ENCODE assay signal across 16 cellular contexts in genomic region chr7:14905764-14906163, GRCh38. TPM values are rescaled to one million over a fixed set of nuclear protein-coding genes. Genes with fewer than 3 reads are reported as not detected.
DNase-seq lines count a peak whose midpoint lies in the region; ATAC-seq, FAIRE-seq and TF ChIP-seq lines count a peak whose summit lies in the region.
"Had no signal": no experiment of that assay in that cellular context is flagged by ENCODE, and none has a peak within 500 bp of the region (broad histone marks: within the 10 kb centered on the region; RNA-seq: fewer than 3 reads in every experiment).

No MANE protein-coding gene starts in this region.

- no peak for FAIRE-seq in endothelial cell of umbilical vein (lab: Jason Lieb, UNC)
- FAIRE-seq: GM12878, GM18507 had no signal

- H3F3A ChIP-seq in SK-N-SH (replicated peaks; ENCODE audit: insufficient read depth), result no peaks in the 10 kb centered on the region

- dilution Hi-C loops in endothelial cell of umbilical vein (cut with MboI; ENCODE audit: extremely low pct_ligation_motif_present, low sequenced_read_pairs), result no loop called here

- H3K4me1 ChIP-seq in SK-N-SH (ENCODE audit: control insufficient read depth in 1 of 2, insufficient read depth in 2 of 2, low read depth in 1 of 2, low read length in 1 of 2), result peaks cover 0 to 24% of the 10 kb centered on the region in 2 experiments; a peak in 2 of 4 replicates
- peaks cover 4% of the 10 kb centered on the region for H3K4me1 ChIP-seq in endothelial cell of umbilical vein (ENCODE audit: control insufficient read depth, extremely low read depth, insufficient read depth, low read length)

- no peaks in the 10 kb centered on the region for H3K9me2 ChIP-seq in SK-N-SH

- H2AFZ ChIP-seq in SK-N-SH (ENCODE audit: low read depth) (peak overlapping the region; percentile 24; the same call in 1 of the 2 replicates), endothelial cell of umbilical vein (ENCODE audit: low read depth, low read length) (no peak overlapping the region)

- H3K79me2 ChIP-seq in SK-N-SH (ENCODE audit: insufficient read depth) (0 out of 2 replicates have a peak, but pooled peaks cover 3% of the 10 kb centered on the region), endothelial cell of umbilical vein (ENCODE audit: control insufficient read depth, insufficient read depth, low read length) (no peaks in the 10 kb centered on the region)

- no peak; a peak in 1 of 4 replicates for TF ChIP-seq EP300 in SK-N-SH (IDR thresholded peaks at IDR 0.05; ENCODE audit: borderline replicate concordance in 1 of 2, low read depth in 1 of 2, low read length in 1 of 2)

- DNase-seq in SK-N-SH (no peak), NCI-H345 (lab: John Stamatoyannopoulos, UW) (peak; percentile 56), endothelial cell of umbilical vein (ENCODE audit: low read depth, low spot score) (peak; percentile 4), sciatic nerve (ENCODE audit: low spot score) (no peak), SHP77 treated with DMSO at 0.1 percent for 48 hours (lab: John Stamatoyannopoulos, UW) (no peak)
- DNase-seq in stimulated activated CD4-positive, alpha-beta T cell treated with anti-CD3 and anti-CD28 coated beads, Interleukin-15, amount 100 ng/mL, for 24 hours, result no peak
- DNase-seq: CD8-positive, alpha-beta memory T cell; MV-4-11; NCI-H146; NCI-H2081 treated with DMSO at 0.1 percent for 48 hours; T-helper 17 cell had no signal

- no peak for TF ChIP-seq RAD21 in SK-N-SH (IDR thresholded peaks at IDR 0.05; ENCODE audit: low read length)

- no TSS peak for BruUV-seq in endothelial cell of umbilical vein (replicated peaks; lab: Mats Ljungman, UMichigan)

- H3K9ac ChIP-seq in SK-N-SH (no peak overlapping the region), endothelial cell of umbilical vein (replicated peaks; ENCODE audit: extremely low read depth, insufficient read depth, low read length) (no peak overlapping the region)

- TF ChIP-seq CTCF in SK-N-SH (IDR thresholded peaks at IDR 0.05), result no peak
- TF ChIP-seq CTCF in endothelial cell of umbilical vein (IDR thresholded peaks at IDR 0.05; ENCODE audit: extremely low read depth in 1 of 2, insufficient read depth in 1 of 2, low read depth in 1 of 2, low read length in 2 of 2), result no peak

- CTCF ChIA-PET in SK-N-SH (lab: Yijun Ruan, JAX), result interaction anchor here (0.6 kb wide), 1 partner anchor 188 kb away, joined by 5 read pairs; no protein-coding TSS in a partner anchor
- CTCF ChIA-PET in endothelial cell of umbilical vein (lab: Charles Lee), result no interaction called here

- no peaks in the 10 kb centered on the region for H3K9me1 ChIP-seq in endothelial cell of umbilical vein (replicated peaks; ENCODE audit: control insufficient read depth, extremely low read depth, insufficient read depth, low read length)

- no peak overlapping the region for H3K4me3 ChIP-seq in SK-N-SH (ENCODE audit: low read depth in 2 of 2, low read length in 1 of 2)
- H3K4me3 ChIP-seq in endothelial cell of umbilical vein (replicated peaks in 1 of 3; ENCODE audit: insufficient read depth in 1 of 3, low read depth in 1 of 3, low read length in 3 of 3), result no peak overlapping the region
- H3K4me3 ChIP-seq: GM12878 had no signal

- ATAC-seq in SK-N-SH treated with all-trans-retinoic acid at 6 μM for 48 hours, result no peak; the same call in 2 of the 3 replicates
- no peak for ATAC-seq in sciatic nerve
- ATAC-seq: GM12878, Panc1, Right ventricle myocardium inferior, T-helper 17 cell had no signal

- no peak overlapping the region for H3K4me2 ChIP-seq in SK-N-SH
- no peak overlapping the region for H3K4me2 ChIP-seq in endothelial cell of umbilical vein (ENCODE audit: insufficient read depth, low read length)

- peak overlapping the region in 1 of 2 experiments; percentile 15; a peak in 1 of 4 replicates for H3K27ac ChIP-seq in SK-N-SH (ENCODE audit: low read depth in 2 of 2, low read length in 1 of 2)
- no peak overlapping the region for H3K27ac ChIP-seq in endothelial cell of umbilical vein (ENCODE audit: insufficient read depth, low read depth, low read length)

- WGBS in SK-N-SH (ENCODE audit: low lambda C conversion rate), result 47% methylated on average over 4 of the region's 4 CpGs

- no peaks in the 10 kb centered on the region for H4K20me1 ChIP-seq in SK-N-SH (ENCODE audit: insufficient read depth)
- H4K20me1 ChIP-seq in endothelial cell of umbilical vein (replicated peaks; ENCODE audit: control insufficient read depth, extremely low read depth, insufficient read depth, low read length), result no peaks in the 10 kb centered on the region

- intact Hi-C loops in endothelial cell of umbilical vein (cut with micrococcal nuclease), result no loop called here
- intact Hi-C loops in sciatic nerve (cut with DNase I), result no loop called here

- H3K9me3 ChIP-seq in SK-N-SH, result no peaks in the 10 kb centered on the region
- H3K9me3 ChIP-seq in endothelial cell of umbilical vein (replicated peaks; ENCODE audit: control insufficient read depth, insufficient read depth, low read length), result no peaks in the 10 kb centered on the region

- H3K27me3 ChIP-seq in SK-N-SH (ENCODE audit: insufficient read depth) (no peaks in the 10 kb centered on the region), endothelial cell of umbilical vein (ENCODE audit: control insufficient read depth in 2 of 2, insufficient read depth in 2 of 2, low read length in 2 of 2) (peaks cover 0 to 5% of the 10 kb centered on the region in 2 experiments)

- POLR2A ChIA-PET in SK-N-SH (lab: Yijun Ruan, JAX), result no interaction called here
- POLR2A ChIA-PET in endothelial cell of umbilical vein (lab: Charles Lee), result no interaction called here

- H3K36me3 ChIP-seq in SK-N-SH (replicated peaks in 1 of 2; ENCODE audit: control insufficient read depth in 1 of 2, insufficient read depth in 2 of 2, low read length in 1 of 2) (no peaks in the 10 kb centered on the region), endothelial cell of umbilical vein (ENCODE audit: control insufficient read depth in 2 of 2, extremely low read depth in 1 of 2, insufficient read depth in 2 of 2, low read length in 2 of 2) (no peaks in the 10 kb centered on the region)

- no peak for TF ChIP-seq POLR2A in endothelial cell of umbilical vein (IDR thresholded peaks at IDR 0.05; ENCODE audit: low read depth, low read length)

TF ChIP-seq in SK-N-SH, 30 proteins besides CTCF, POLR2A, EP300 and RAD21 (continues in another document):
- no peak for TF ChIP-seq USF1 (IDR thresholded peaks at IDR 0.05; ENCODE audit: borderline replicate concordance, low read depth)
- no peak for TF ChIP-seq YY1 (IDR thresholded peaks at IDR 0.05; ENCODE audit: low read depth)
- TF ChIP-seq FOSL2 (IDR thresholded peaks at IDR 0.05; ENCODE audit: borderline replicate concordance, low read depth), result peak; percentile 38; the same call in 1 of the 2 replicates

TF ChIP-seq in SK-N-SH treated with all-trans-retinoic acid at 6 μM for 48 hours, 23 proteins besides CTCF, POLR2A, EP300 and RAD21 (continues in another document):
- TF ChIP-seq PPARA (CRISPR knock-in tag; IDR thresholded peaks at IDR 0.05; ENCODE audit: borderline replicate concordance), result no peak
- TF ChIP-seq TCF4 (CRISPR knock-in tag; IDR thresholded peaks at IDR 0.05; ENCODE audit: borderline replicate concordance), result no peak

TF ChIP-seq in endothelial cell of umbilical vein, 7 proteins besides CTCF, POLR2A, EP300 and RAD21:
- TF ChIP-seq FOS (IDR thresholded peaks at IDR 0.05; ENCODE audit: borderline replicate concordance, insufficient read depth, low read length), result peak; percentile 39
- no peak for TF ChIP-seq JUN (IDR thresholded peaks at IDR 0.05; ENCODE audit: borderline replicate concordance, insufficient read depth, insufficient read length, low read depth)

RNA-seq across cellular contexts. Expression of gene DGKB, which starts 3.2 kb away (rescaled TPM):
- polyA plus RNA-seq in SK-N-SH (2012; rRNA removed), result 2.1 and 3.3 TPM in 2 replicates
- 3.1 and 3.3 TPM in 2 replicates for polyA plus RNA-seq in SK-N-SH (2012; cell fraction: cytosol; rRNA removed)
- polyA plus RNA-seq in SK-N-SH (2012; cell fraction: nucleus; rRNA removed), result 3.8 and 4.9 TPM in 2 replicates
- total RNA-seq in endothelial cell of umbilical vein, result 0.44 TPM in 1 of 2 replicates, not detected in the other
- not detected in 2 replicates for polyA plus RNA-seq in endothelial cell of umbilical vein
- polyA plus RNA-seq in endothelial cell of umbilical vein (2011; cell fraction: cytosol; rRNA removed), result not detected in 2 replicates
- polyA plus RNA-seq in endothelial cell of umbilical vein (2011; cell fraction: nucleus; rRNA removed), result 0.42 TPM in 1 of 2 replicates, not detected in the other
- polyA plus RNA-seq in endothelial cell of umbilical vein (2012), result not detected in 2 replicates
- not detected in 2 replicates for polyA minus RNA-seq in endothelial cell of umbilical vein
- polyA minus RNA-seq in endothelial cell of umbilical vein (2011; cell fraction: cytosol; rRNA and poly(A)+ RNA removed), result not detected
- polyA minus RNA-seq in endothelial cell of umbilical vein (2011; cell fraction: nucleus; rRNA and poly(A)+ RNA removed), result 0.19 TPM in 1 of 2 replicates, not detected in the other
- 3.6 TPM for total RNA-seq in sciatic nerve
- total RNA-seq: CD8-positive, alpha-beta memory T cell; T-helper 17 cell had no signal
- polyA plus RNA-seq: CD8-positive, alpha-beta memory T cell had no signal

Comparison
In these comparisons a context has a peak if more than half of its experiments do, and no peak if none do; other contexts are left out.
1. DNase-seq: peak in NCI-H345 (single experiment) and endothelial cell of umbilical vein (single experiment); none in SK-N-SH (single experiment), stimulated activated CD4-positive, alpha-beta T cell treated with anti-CD3 and anti-CD28 coated beads, Interleukin-15, amount 100 ng/mL, for 24 hours (single experiment), sciatic nerve (single experiment) and SHP77 treated with DMSO at 0.1 percent for 48 hours (single experiment).